27 cellular contexts compared by ENCODE assay signal in genomic region chr9:77013186-77013931, GRCh38. TPM values are rescaled to one million over a fixed set of nuclear protein-coding genes. Genes with fewer than 3 reads are reported as not detected.
A peak's percentile ranks its signal among the peaks of the same experiment; 100 is the strongest.
DNase-seq lines count a peak whose midpoint lies in the region; ATAC-seq and TF ChIP-seq lines count a peak whose summit lies in the region.
"Had no signal": no experiment of that assay in that cellular context is flagged by ENCODE, and none has a peak within 500 bp of the region (broad histone marks: within the 10 kb centered on the region; RNA-seq: fewer than 3 reads in every experiment).

No MANE protein-coding gene starts in this region.

- 22% methylated on average over 12 of the region's 21 CpGs for WGBS in mammary epithelial cell (ENCODE audit: low coverage, missing lambda C conversion rate)

- intact Hi-C loops in mammary epithelial cell (cut with micrococcal nuclease) = loop anchor here (5.0 kb wide), 1 partner anchor 59 kb away; no protein-coding TSS in a partner anchor
- intact Hi-C loops in MCF 10A (cut with micrococcal nuclease) = no loop called here

- H3K9me3 Mint-ChIP-seq in MCF 10A (ENCODE audit: unreplicated experiment) (no peaks in the 10 kb centered on the region), WTC11 (no peaks in the 10 kb centered on the region)
- no peaks in the 10 kb centered on the region for H3K9me3 Mint-ChIP-seq in stimulated activated naive B cell treated with anti-CD40 and anti-IgM and Interleukin-4, amounts not matched to agents 10 μg/mL and 1 μg/mL and 100 μg/mL, for 72 hours
- H3K9me3 Mint-ChIP-seq in activated T-cell treated with anti-CD3 and anti-CD28 coated beads, Interleukin-2, amount 50 U/mL, for 24 hours = no peaks in the 10 kb centered on the region
- H3K9me3 Mint-ChIP-seq: dendritic cell treated with granulocyte-macrophage colony-stimulating factor and Interleukin-4, amounts not matched to agents 40 ng/mL and 50 ng/mL, for 4 days; stimulated activated naive CD8-positive, alpha-beta T cell treated with anti-CD3 and anti-CD28 coated beads, Interleukin-15, Interleukin-2, amounts not matched to agents 100 ng/mL and 50 ng/mL, for 24 hours had no signal

- H4K20me1 ChIP-seq in mammary epithelial cell (ENCODE audit: insufficient read depth, low read length) = no peaks in the 10 kb centered on the region

- H3K9ac ChIP-seq in mammary epithelial cell (ENCODE audit: insufficient read depth, low read length) (no peak overlapping the region), iPS-18a (ENCODE audit: low read length) (no peak overlapping the region)

- no peak overlapping the region for H3K4me3 ChIP-seq in mammary epithelial cell (replicated peaks in 1 of 3; ENCODE audit: insufficient read depth in 1 of 3, low read depth in 2 of 3, low read length in 3 of 3)
- H3K4me3 ChIP-seq in iPS-18a (ENCODE audit: low read length) = peak overlapping the region; percentile 46
- H3K4me3 ChIP-seq: pancreas, right lobe of liver had no signal

- H2AFZ ChIP-seq in mammary epithelial cell (ENCODE audit: low read depth, low read length) = peak overlapping the region; percentile 5

- CTCF ChIA-PET in mammary epithelial cell (lab: Charles Lee; ENCODE audit: low non-redundant PET) (no interaction called here), MCF 10A (lab: Yijun Ruan, JAX) (interaction anchor here (0.7 to 1.4 kb wide), 2 partner anchors 34 to 250 kb away, joined by 3 read pairs; partner anchors contain the start of gene PCA3), WTC11 (lab: Charles Lee) (interaction anchor here (1.7 to 8.2 kb wide), 3 partner anchors 25 to 143 kb away, joined by 6 to 85 read pairs (median 7); no protein-coding TSS in a partner anchor)

- peaks cover 59% of the 10 kb centered on the region for H3K27me3 ChIP-seq in mammary epithelial cell (ENCODE audit: insufficient read depth, low read length)
- H3K27me3 ChIP-seq in iPS-18a (ENCODE audit: control insufficient read depth, insufficient read depth, low read length) = peaks cover 85% of the 10 kb centered on the region

- H3K27ac ChIP-seq in mammary epithelial cell (ENCODE audit: insufficient read depth, low read depth, low read length) (no peak overlapping the region), iPS-18a (ENCODE audit: low read length) (no peak overlapping the region)
- H3K27ac ChIP-seq: HL-60, pancreas, right lobe of liver had no signal

- H3K27ac Mint-ChIP-seq in MCF 10A (ENCODE audit: low read depth, unreplicated experiment) (no peak overlapping the region), WTC11 (no peak overlapping the region)
- H3K27ac Mint-ChIP-seq in stimulated activated naive B cell treated with anti-CD40 and anti-IgM and Interleukin-4, amounts not matched to agents 10 μg/mL and 1 μg/mL and 100 μg/mL, for 72 hours = peak overlapping the region; percentile 90
- H3K27ac Mint-ChIP-seq in activated T-cell treated with anti-CD3 and anti-CD28 coated beads, Interleukin-2, amount 50 U/mL, for 24 hours = no peak overlapping the region
- H3K27ac Mint-ChIP-seq: dendritic cell treated with granulocyte-macrophage colony-stimulating factor and Interleukin-4, amounts not matched to agents 40 ng/mL and 50 ng/mL, for 4 days; immature natural killer cell; stimulated activated naive CD8-positive, alpha-beta T cell treated with anti-CD3 and anti-CD28 coated beads, Interleukin-15, Interleukin-2, amounts not matched to agents 100 ng/mL and 50 ng/mL, for 24 hours had no signal

- peaks cover 19% of the 10 kb centered on the region for H3K4me1 ChIP-seq in mammary epithelial cell (ENCODE audit: insufficient read depth, low read length)
- H3K4me1 ChIP-seq in iPS-18a (ENCODE audit: control insufficient read depth, low read depth, low read length) = peaks cover 48% of the 10 kb centered on the region

- H3K4me3 Mint-ChIP-seq in MCF 10A (ENCODE audit: unreplicated experiment) = no peak overlapping the region
- H3K4me3 Mint-ChIP-seq in WTC11 = peak overlapping the region; percentile 78
- H3K4me3 Mint-ChIP-seq in stimulated activated naive B cell treated with anti-CD40 and anti-IgM and Interleukin-4, amounts not matched to agents 10 μg/mL and 1 μg/mL and 100 μg/mL, for 72 hours = peak overlapping the region in 1 of 2 donors; percentile 19
- H3K4me3 Mint-ChIP-seq in activated T-cell treated with anti-CD3 and anti-CD28 coated beads, Interleukin-2, amount 50 U/mL, for 24 hours = no peak overlapping the region
- H3K4me3 Mint-ChIP-seq: dendritic cell treated with granulocyte-macrophage colony-stimulating factor and Interleukin-4, amounts not matched to agents 40 ng/mL and 50 ng/mL, for 4 days; stimulated activated naive CD8-positive, alpha-beta T cell treated with anti-CD3 and anti-CD28 coated beads, Interleukin-15, Interleukin-2, amounts not matched to agents 100 ng/mL and 50 ng/mL, for 24 hours had no signal

- no peaks in the 10 kb centered on the region for H3K4me1 Mint-ChIP-seq in MCF 10A (ENCODE audit: insufficient read depth, unreplicated experiment)
- peaks cover 56% of the 10 kb centered on the region for H3K4me1 Mint-ChIP-seq in WTC11
- peaks cover 9 to 18% of the 10 kb centered on the region in 2 donors for H3K4me1 Mint-ChIP-seq in stimulated activated naive B cell treated with anti-CD40 and anti-IgM and Interleukin-4, amounts not matched to agents 10 μg/mL and 1 μg/mL and 100 μg/mL, for 72 hours
- H3K4me1 Mint-ChIP-seq in activated T-cell treated with anti-CD3 and anti-CD28 coated beads, Interleukin-2, amount 50 U/mL, for 24 hours (ENCODE audit: low read depth) = peaks cover 17% of the 10 kb centered on the region

- in situ Hi-C loops in mammary epithelial cell (cut with MboI; ENCODE audit: low sequenced_read_pairs in 2 of 2) = no loop called here

- dilution Hi-C loops in mammary epithelial cell (cut with HindIII; ENCODE audit: low sequenced_read_pairs) = no loop called here

- no peaks in the 10 kb centered on the region for H3K36me3 Mint-ChIP-seq in MCF 10A (ENCODE audit: insufficient read depth, unreplicated experiment)
- no peaks in the 10 kb centered on the region for H3K36me3 Mint-ChIP-seq in WTC11
- H3K36me3 Mint-ChIP-seq in stimulated activated naive B cell treated with anti-CD40 and anti-IgM and Interleukin-4, amounts not matched to agents 10 μg/mL and 1 μg/mL and 100 μg/mL, for 72 hours = peaks cover 3 to 9% of the 10 kb centered on the region in 2 donors
- no peaks in the 10 kb centered on the region for H3K36me3 Mint-ChIP-seq in activated T-cell treated with anti-CD3 and anti-CD28 coated beads, Interleukin-2, amount 50 U/mL, for 24 hours (ENCODE audit: low read depth)

- DNase-seq in mammary epithelial cell (no peak), MCF 10A (ENCODE audit: unreplicated experiment) (no peak), WTC11 (ENCODE audit: low spot score) (no peak), DMS 273 (lab: John Stamatoyannopoulos, UW; ENCODE audit: unreplicated experiment) (no peak)
- no peak for DNase-seq in stimulated activated naive B cell treated with anti-CD40 and anti-IgM and Interleukin-4, amounts not matched to agents 10 μg/mL and 1 μg/mL and 100 μg/mL, for 72 hours
- no peak for DNase-seq in activated T-cell treated with anti-CD3 and anti-CD28 coated beads, Interleukin-2, amount 50 U/mL, for 24 hours
- DNase-seq: activated naive CD4-positive, alpha-beta T cell treated with Interleukin-2 at 50 U/mL for 16 hours; caudate nucleus; DND-41; immature natural killer cell; IMR-90; mesenchymal stem cell; NCI-H1417 treated with DMSO at 0.1 percent for 48 hours; NCI-H510A treated with DMSO at 0.1 percent for 48 hours; pancreas; right lobe of liver; SIG-M5; stimulated activated CD4-positive, alpha-beta T cell treated with anti-CD3 and anti-CD28 coated beads, Interleukin-15, amount 100 ng/mL, for 24 hours had no signal

- H3K4me2 ChIP-seq in mammary epithelial cell (ENCODE audit: insufficient read depth, low read depth, low read length) = no peak overlapping the region

- no peaks in the 10 kb centered on the region for H3K79me2 ChIP-seq in mammary epithelial cell (ENCODE audit: insufficient read depth, low read length)

- H3K9me3 ChIP-seq in mammary epithelial cell (replicated peaks; ENCODE audit: insufficient read depth, low read length) (no peaks in the 10 kb centered on the region), iPS-18a (ENCODE audit: control insufficient read depth, low read depth, low read length) (no peaks in the 10 kb centered on the region)
- H3K9me3 ChIP-seq: pancreas, right lobe of liver had no signal

- BruUV-seq in mammary epithelial cell (replicated peaks; lab: Mats Ljungman, UMichigan) (no TSS peak), MCF 10A (replicated peaks; lab: Mats Ljungman, UMichigan) (no TSS peak)

- H3K36me3 ChIP-seq in mammary epithelial cell (ENCODE audit: insufficient read depth, low read length) (no peaks in the 10 kb centered on the region), iPS-18a (ENCODE audit: control insufficient read depth, low read depth, low read length) (no peaks in the 10 kb centered on the region)
- H3K36me3 ChIP-seq: pancreas, right lobe of liver had no signal

- H3K27me3 Mint-ChIP-seq in MCF 10A (ENCODE audit: insufficient read depth, unreplicated experiment) (peaks cover 30% of the 10 kb centered on the region), WTC11 (ENCODE audit: low read depth) (peaks cover 88% of the 10 kb centered on the region)
- peaks cover 55 to 68% of the 10 kb centered on the region in 2 donors for H3K27me3 Mint-ChIP-seq in stimulated activated naive B cell treated with anti-CD40 and anti-IgM and Interleukin-4, amounts not matched to agents 10 μg/mL and 1 μg/mL and 100 μg/mL, for 72 hours
- peaks cover 89% of the 10 kb centered on the region for H3K27me3 Mint-ChIP-seq in activated T-cell treated with anti-CD3 and anti-CD28 coated beads, Interleukin-2, amount 50 U/mL, for 24 hours

- no peak for TF ChIP-seq CTCF in mammary epithelial cell (conservative IDR thresholded peaks at IDR 0.05 in 1 of 2, IDR thresholded peaks at IDR 0.05 in 1 of 2; ENCODE audit: extremely low read depth in 1 of 2, insufficient read depth in 1 of 2, low read depth in 1 of 2, low read length in 2 of 2)
- no peak for TF ChIP-seq CTCF in MCF 10A (IDR thresholded peaks at IDR 0.05; ENCODE audit: unreplicated experiment)
- no peak for TF ChIP-seq CTCF in WTC11 (IDR thresholded peaks at IDR 0.05)

- ATAC-seq in WTC11 (no peak), HG02852 (IDR thresholded peaks at IDR 0.05; ENCODE audit: unreplicated experiment) (no peak)
- ATAC-seq in stimulated activated naive B cell treated with anti-CD40 and anti-IgM and Interleukin-4, amounts not matched to agents 10 μg/mL and 1 μg/mL and 100 μg/mL, for 72 hours (replicated peaks) = no peak
- ATAC-seq: Panc1, pancreas, right lobe of liver had no signal

- POLR2A ChIA-PET in MCF 10A (lab: Yijun Ruan, JAX) = no interaction called here
- POLR2A ChIA-PET in WTC11 (lab: Charles Lee) = interaction anchor here (1.0 kb wide), 1 partner anchor 164 kb away, joined by 3 read pairs; the partner anchor contains the start of gene VPS13A

RNA-seq across cellular contexts. Expression of gene FOXB2, which starts 6.1 kb away (rescaled TPM):
- total RNA-seq in mammary epithelial cell = not detected
- not detected for polyA plus RNA-seq in mammary epithelial cell
- not detected for polyA minus RNA-seq in mammary epithelial cell
- not detected in 2 replicates for total RNA-seq in MCF 10A (2022)
- 0.22 to 0.50 TPM in 2 of 3 replicates, not detected in the other for total RNA-seq in WTC11 (2021)
- total RNA-seq: IMR-90; M059J; pancreas; right lobe of liver; T-helper 1 cell treated with Interleukin-12 subunit alpha and Interleukin-12 subunit beta and Interleukin-4 antibody, amounts not matched to agents 30 ng/mL and 1 ng/mL, for 36 hours had no signal
- polyA plus RNA-seq: BJ, immature natural killer cell, IMR-90, pancreas had no signal
